Comparison of ENCODE assay signal across 1 cellular context in the genomic region with DNA sequence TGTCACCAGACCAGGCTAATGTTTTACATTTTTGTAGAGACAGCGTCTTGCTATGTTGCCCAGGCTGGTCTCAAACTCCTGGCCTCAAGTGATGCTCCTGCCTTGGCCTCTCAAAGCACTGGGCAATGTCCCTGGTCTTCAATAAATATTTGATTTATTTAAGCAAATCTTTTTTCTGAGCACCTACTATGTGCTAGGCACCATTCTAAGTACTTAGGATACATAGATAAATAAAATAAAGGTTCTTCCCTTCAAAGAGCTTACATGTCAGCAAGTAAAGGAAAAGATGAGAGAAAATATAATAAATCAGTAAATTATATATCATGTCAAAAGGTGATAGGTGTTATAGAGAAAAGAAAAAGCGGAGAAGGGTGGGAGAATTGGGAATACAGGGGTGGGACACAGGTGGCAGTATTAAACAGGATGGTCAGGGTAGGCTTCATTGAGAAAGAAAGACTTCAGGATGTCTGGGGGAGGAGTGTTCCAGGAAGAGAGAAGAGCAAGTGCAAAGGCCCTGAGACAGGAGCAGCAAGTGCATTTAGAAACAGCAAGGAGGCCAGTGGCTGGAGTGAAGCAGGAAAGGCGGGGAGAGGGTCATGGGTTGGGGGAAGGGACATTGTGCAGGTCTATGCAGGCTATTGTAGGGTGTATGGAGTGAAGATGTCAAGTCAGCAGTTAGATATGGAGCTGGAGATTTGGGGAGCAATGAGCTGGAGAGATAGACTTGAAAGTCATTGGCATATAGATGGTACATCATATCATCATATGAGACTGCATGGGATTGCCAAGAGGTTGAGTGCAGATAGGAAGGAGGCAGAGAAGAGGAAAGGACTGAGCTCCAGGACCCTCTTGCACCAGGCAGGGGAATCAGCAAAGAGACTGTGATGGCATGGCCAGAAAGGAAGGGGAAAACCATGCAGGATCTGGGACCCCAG.
A peak's percentile ranks its signal among the peaks of the same experiment; 100 is the strongest.
TF ChIP-seq lines count a peak whose summit lies in the region.

No MANE protein-coding gene starts in this region.

TF ChIP-seq in A549, 52 proteins besides CTCF, POLR2A, EP300 and RAD21 (continued from another document):
- no peak for TF ChIP-seq FOSL2 (IDR thresholded peaks at IDR 0.05)
- no peak for TF ChIP-seq FOSL2 (CRISPR knock-in tag; IDR thresholded peaks at IDR 0.05)
- TF ChIP-seq, protein P1, sequence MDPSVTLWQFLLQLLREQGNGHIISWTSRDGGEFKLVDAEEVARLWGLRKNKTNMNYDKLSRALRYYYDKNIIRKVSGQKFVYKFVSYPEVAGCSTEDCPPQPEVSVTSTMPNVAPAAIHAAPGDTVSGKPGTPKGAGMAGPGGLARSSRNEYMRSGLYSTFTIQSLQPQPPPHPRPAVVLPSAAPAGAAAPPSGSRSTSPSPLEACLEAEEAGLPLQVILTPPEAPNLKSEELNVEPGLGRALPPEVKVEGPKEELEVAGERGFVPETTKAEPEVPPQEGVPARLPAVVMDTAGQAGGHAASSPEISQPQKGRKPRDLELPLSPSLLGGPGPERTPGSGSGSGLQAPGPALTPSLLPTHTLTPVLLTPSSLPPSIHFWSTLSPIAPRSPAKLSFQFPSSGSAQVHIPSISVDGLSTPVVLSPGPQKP (IDR thresholded peaks at IDR 0.05; ENCODE audit: low read depth, low read length) = no peak
- peak; percentile 81 for TF ChIP-seq FOSB (CRISPR knock-in tag; IDR thresholded peaks at IDR 0.05)
- TF ChIP-seq HOXB13 (CRISPR knock-in tag; IDR thresholded peaks at IDR 0.05; ENCODE audit: low read depth) = no peak
- TF ChIP-seq SREBF2 (IDR thresholded peaks at IDR 0.05) = no peak
- peak; percentile 74; the same call in 1 of the 2 replicates for TF ChIP-seq RARB (CRISPR knock-in tag; IDR thresholded peaks at IDR 0.05)
- TF ChIP-seq, protein P2, sequence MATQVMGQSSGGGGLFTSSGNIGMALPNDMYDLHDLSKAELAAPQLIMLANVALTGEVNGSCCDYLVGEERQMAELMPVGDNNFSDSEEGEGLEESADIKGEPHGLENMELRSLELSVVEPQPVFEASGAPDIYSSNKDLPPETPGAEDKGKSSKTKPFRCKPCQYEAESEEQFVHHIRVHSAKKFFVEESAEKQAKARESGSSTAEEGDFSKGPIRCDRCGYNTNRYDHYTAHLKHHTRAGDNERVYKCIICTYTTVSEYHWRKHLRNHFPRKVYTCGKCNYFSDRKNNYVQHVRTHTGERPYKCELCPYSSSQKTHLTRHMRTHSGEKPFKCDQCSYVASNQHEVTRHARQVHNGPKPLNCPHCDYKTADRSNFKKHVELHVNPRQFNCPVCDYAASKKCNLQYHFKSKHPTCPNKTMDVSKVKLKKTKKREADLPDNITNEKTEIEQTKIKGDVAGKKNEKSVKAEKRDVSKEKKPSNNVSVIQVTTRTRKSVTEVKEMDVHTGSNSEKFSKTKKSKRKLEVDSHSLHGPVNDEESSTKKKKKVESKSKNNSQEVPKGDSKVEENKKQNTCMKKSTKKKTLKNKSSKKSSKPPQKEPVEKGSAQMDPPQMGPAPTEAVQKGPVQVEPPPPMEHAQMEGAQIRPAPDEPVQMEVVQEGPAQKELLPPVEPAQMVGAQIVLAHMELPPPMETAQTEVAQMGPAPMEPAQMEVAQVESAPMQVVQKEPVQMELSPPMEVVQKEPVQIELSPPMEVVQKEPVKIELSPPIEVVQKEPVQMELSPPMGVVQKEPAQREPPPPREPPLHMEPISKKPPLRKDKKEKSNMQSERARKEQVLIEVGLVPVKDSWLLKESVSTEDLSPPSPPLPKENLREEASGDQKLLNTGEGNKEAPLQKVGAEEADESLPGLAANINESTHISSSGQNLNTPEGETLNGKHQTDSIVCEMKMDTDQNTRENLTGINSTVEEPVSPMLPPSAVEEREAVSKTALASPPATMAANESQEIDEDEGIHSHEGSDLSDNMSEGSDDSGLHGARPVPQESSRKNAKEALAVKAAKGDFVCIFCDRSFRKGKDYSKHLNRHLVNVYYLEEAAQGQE (IDR thresholded peaks at IDR 0.05) = no peak
- no peak; the same call in 1 of the 2 replicates for TF ChIP-seq PBX3 (IDR thresholded peaks at IDR 0.05)
- TF ChIP-seq CHD2 (IDR thresholded peaks at IDR 0.05; ENCODE audit: low read length, partially characterized antibody) = no peak
- TF ChIP-seq JUN (IDR thresholded peaks at IDR 0.05) = no peak; a peak in 3 of 5 replicates
- TF ChIP-seq HEYL (CRISPR knock-in tag; IDR thresholded peaks at IDR 0.05) = no peak
- no peak for TF ChIP-seq RNF2 (IDR thresholded peaks at IDR 0.05; ENCODE audit: borderline replicate concordance, low read depth)
- TF ChIP-seq ZSCAN20 (CRISPR knock-in tag; IDR thresholded peaks at IDR 0.05) = no peak
- TF ChIP-seq ESRRA (IDR thresholded peaks at IDR 0.05; ENCODE audit: borderline replicate concordance, low read length) = no peak
- no peak for TF ChIP-seq FOXS1 (CRISPR knock-in tag; IDR thresholded peaks at IDR 0.05)
- TF ChIP-seq POLR2AphosphoS2 (conservative IDR thresholded peaks at IDR 0.05; ENCODE audit: low read length) = no peak; the same call in 1 of the 2 replicates
- TF ChIP-seq EHF (CRISPR knock-in tag; IDR thresholded peaks at IDR 0.05) = no peak; the same call in 1 of the 2 replicates
- 0 out of 2 replicates have a peak, but pooled peaks have one; percentile 27 for TF ChIP-seq HOXB5 (CRISPR knock-in tag; IDR thresholded peaks at IDR 0.05)
- TF ChIP-seq HDAC2 (IDR thresholded peaks at IDR 0.05) = no peak
